Comparison of ENCODE assay signal across 8 cellular contexts in the genomic region with DNA sequence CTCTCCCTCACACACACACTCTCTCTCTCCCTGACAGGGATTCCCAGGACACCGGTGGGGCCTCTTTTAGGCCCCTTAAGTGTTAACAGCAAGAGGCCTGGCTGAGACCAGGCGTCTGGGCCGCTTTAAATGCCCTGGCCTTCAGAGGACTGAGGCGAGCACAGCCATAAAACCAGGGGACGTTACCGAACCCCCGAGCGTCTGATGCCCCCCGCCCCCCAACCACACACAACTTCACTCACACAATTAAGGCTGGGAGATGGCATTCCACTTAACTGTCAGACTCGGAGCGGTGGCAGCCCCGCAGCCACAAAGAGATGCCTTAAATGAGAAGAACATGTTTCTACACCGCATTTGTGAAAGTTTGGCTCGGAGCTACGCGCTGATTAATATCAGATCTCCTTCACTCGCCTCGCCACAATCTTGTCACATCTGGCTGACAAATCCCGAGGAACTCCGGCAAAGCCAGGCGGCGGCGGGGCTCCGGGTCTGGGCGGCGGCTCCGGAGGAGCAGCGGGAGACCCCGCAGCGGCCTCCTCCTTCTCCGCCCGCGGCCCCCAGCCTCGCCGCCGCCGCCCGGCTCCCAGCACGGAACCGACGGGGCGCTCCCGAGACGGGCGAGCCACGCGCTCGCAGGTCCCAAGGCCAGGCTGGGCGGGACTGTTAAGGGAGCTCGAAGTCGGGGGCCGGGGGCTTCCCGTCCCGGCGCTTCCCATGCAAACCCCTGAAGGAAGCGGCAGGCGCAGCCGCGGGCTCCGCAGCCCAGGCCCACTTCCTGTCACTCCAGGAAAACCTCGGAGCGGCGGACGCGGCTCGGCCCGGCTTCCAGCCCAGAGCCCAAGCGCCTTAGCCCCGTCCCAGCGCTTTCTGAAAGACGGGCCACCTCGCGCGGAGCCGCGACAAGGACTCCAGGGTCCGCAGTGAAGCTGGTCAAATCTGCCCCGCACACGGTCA. TPM values are rescaled to one million over a fixed set of nuclear protein-coding genes. Genes with fewer than 3 reads are reported as not detected.
A peak's percentile ranks its signal among the peaks of the same experiment; 100 is the strongest.
DNase-seq lines count a peak whose midpoint lies in the region; ATAC-seq lines count a peak whose summit lies in the region.

No MANE protein-coding gene starts in this region.

- peak overlapping the region in 1 of 3 donors; percentile 14 for H3K9ac ChIP-seq in skeletal muscle tissue (ENCODE audit: low read depth in 1 of 3, low read length in 3 of 3)

- H3K4me3 ChIP-seq in HAP-1, result peak overlapping the region; percentile 24
- peak overlapping the region; percentile 52 to 57 (median 54) for H3K4me3 ChIP-seq in skeletal muscle tissue (ENCODE audit: low read length in 3 of 3)

- peak overlapping the region; percentile 61 for H3K4me3 Mint-ChIP-seq in activated naive CD8-positive, alpha-beta T cell treated with anti-CD3 and anti-CD28 coated beads, Interleukin-2, amount 10 ng/mL, durations not matched to agents 7 days and 5 days

- H3K36me3 ChIP-seq in HAP-1 (replicated peaks) (no peaks in the 10 kb centered on the region), skeletal muscle tissue (ENCODE audit: control insufficient read depth in 3 of 3, insufficient read depth in 3 of 3, low read length in 3 of 3) (no peaks in the 10 kb centered on the region)

- H3K36me3 Mint-ChIP-seq in activated naive CD8-positive, alpha-beta T cell treated with anti-CD3 and anti-CD28 coated beads, Interleukin-2, amount 10 ng/mL, durations not matched to agents 7 days and 5 days, result no peaks in the 10 kb centered on the region

- in situ Hi-C loops in HAP-1 (cut with MboI; ENCODE audit: low sequenced_read_pairs), result no loop called here

- no peak overlapping the region for H3K27ac Mint-ChIP-seq in activated naive CD8-positive, alpha-beta T cell treated with anti-CD3 and anti-CD28 coated beads, Interleukin-2, amount 10 ng/mL, durations not matched to agents 7 days and 5 days

- peaks cover 76% of the 10 kb centered on the region for H3K27me3 Mint-ChIP-seq in activated naive CD8-positive, alpha-beta T cell treated with anti-CD3 and anti-CD28 coated beads, Interleukin-2, amount 10 ng/mL, durations not matched to agents 7 days and 5 days

- no peaks in the 10 kb centered on the region for H3K9me3 Mint-ChIP-seq in activated naive CD8-positive, alpha-beta T cell treated with anti-CD3 and anti-CD28 coated beads, Interleukin-2, amount 10 ng/mL, durations not matched to agents 7 days and 5 days

- H3K9me3 ChIP-seq in HAP-1 (no peaks in the 10 kb centered on the region; the same call in 1 of the 2 replicates), skeletal muscle tissue (ENCODE audit: control insufficient read depth in 3 of 3, low read length in 3 of 3) (no peaks in the 10 kb centered on the region)

- H3K4me1 ChIP-seq in HAP-1 (no peaks in the 10 kb centered on the region), skeletal muscle tissue (ENCODE audit: control insufficient read depth in 3 of 3, insufficient read depth in 3 of 3, low read length in 3 of 3) (peaks cover 0 to 4% (median 2%) of the 10 kb centered on the region in 3 donors)

- DNase-seq in HAP-1 (ENCODE audit: low spot score in 2 of 2), result peak in 1 of 2 experiments; percentile 43
- peak; percentile 41 for DNase-seq in activated naive CD8-positive, alpha-beta T cell treated with anti-CD3 and anti-CD28 coated beads, Interleukin-2, amount 10 ng/mL, durations not matched to agents 7 days and 5 days
- peak; percentile 31 for DNase-seq in hepatic stellate cell (ENCODE audit: low spot score)
- no peak for DNase-seq in NOMO-1 (lab: John Stamatoyannopoulos, UW; ENCODE audit: unreplicated experiment in 2 of 2)
- no peak for DNase-seq in HuH-7 (ENCODE audit: low spot score)
- DNase-seq in cortex of kidney (lab: John Stamatoyannopoulos, UW), result no peak

- peaks cover 46% of the 10 kb centered on the region for H3K27me3 ChIP-seq in HAP-1 (ENCODE audit: low read depth)
- peaks cover 50 to 62% (median 52%) of the 10 kb centered on the region in 3 donors for H3K27me3 ChIP-seq in skeletal muscle tissue (ENCODE audit: control insufficient read depth in 3 of 3, insufficient read depth in 3 of 3, low read length in 3 of 3)

- H3K27ac ChIP-seq in skeletal muscle tissue (ENCODE audit: low read depth, low read length), result no peak overlapping the region

- ATAC-seq in activated naive CD8-positive, alpha-beta T cell treated with anti-CD3 and anti-CD28 coated beads, Interleukin-2, amount 10 ng/mL, durations not matched to agents 7 days and 5 days (ENCODE audit: low read depth), result no peak
- ATAC-seq in GM18858 (IDR thresholded peaks at IDR 0.05; ENCODE audit: unreplicated experiment), result no peak

- peaks cover 7% of the 10 kb centered on the region for H3K4me1 Mint-ChIP-seq in activated naive CD8-positive, alpha-beta T cell treated with anti-CD3 and anti-CD28 coated beads, Interleukin-2, amount 10 ng/mL, durations not matched to agents 7 days and 5 days

- POLR2A ChIA-PET in activated naive CD8-positive, alpha-beta T cell treated with anti-CD3 and anti-CD28 coated beads, Interleukin-2, amount 10 ng/mL, durations not matched to agents 7 days and 5 days (lab: Charles Lee), result no interaction called here

RNA-seq across cellular contexts. Expression of a gene that starts 1.3 kb away (rescaled TPM):
- total RNA-seq in activated naive CD8-positive, alpha-beta T cell treated with anti-CD3 and anti-CD28 coated beads, Interleukin-2, amount 10 ng/mL, durations not matched to agents 7 days and 5 days, result not detected
- total RNA-seq in skeletal muscle tissue, result 1.6 TPM

Comparison
In these comparisons a context has a peak if more than half of its experiments do, and no peak if none do; other contexts are left out.
1. DNase-seq: peak in activated naive CD8-positive, alpha-beta T cell treated with anti-CD3 and anti-CD28 coated beads, Interleukin-2, amount 10 ng/mL, durations not matched to agents 7 days and 5 days (single experiment) and hepatic stellate cell (single experiment); none in NOMO-1 (0 of 2), HuH-7 (single experiment) and cortex of kidney (single experiment).